8 cellular contexts compared by ENCODE assay signal in the genomic region with DNA sequence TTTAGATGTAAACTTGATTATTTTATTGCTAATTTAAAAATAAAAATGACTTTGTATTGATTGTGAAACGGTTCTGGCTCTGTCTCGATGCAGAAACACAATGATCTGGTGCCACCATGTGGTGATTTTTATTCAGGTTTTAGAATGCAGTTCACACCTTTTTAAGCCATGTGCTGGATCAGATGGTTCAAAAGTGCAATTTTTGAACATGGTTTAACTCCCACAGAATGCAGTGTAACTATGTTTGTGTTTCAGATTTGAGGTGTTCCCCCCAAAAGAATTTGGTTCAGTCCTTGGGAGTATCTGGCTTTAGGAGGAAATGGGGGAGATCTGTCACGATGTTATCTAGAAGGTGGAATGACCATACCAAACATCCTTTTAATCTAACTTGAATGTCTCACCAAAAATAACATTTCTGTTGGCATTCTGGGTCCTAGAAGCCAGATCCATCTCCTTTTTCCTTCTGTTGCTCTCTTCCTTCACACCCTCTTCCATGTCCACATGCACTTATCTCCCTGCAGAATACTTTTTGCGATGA. TPM values are rescaled to one million over a fixed set of nuclear protein-coding genes. Genes with fewer than 3 reads are reported as not detected.
DNase-seq lines count a peak whose midpoint lies in the region; ATAC-seq and TF ChIP-seq lines count a peak whose summit lies in the region.

No MANE protein-coding gene starts in this region.

- DNase-seq in CD4-positive, alpha-beta T cell = peak in 3 of 10 experiments; percentile 21 to 38 (median 22)
- peak; percentile 68 for DNase-seq in NB4 (ENCODE audit: low read depth)
- DNase-seq in esophagus muscularis mucosa (ENCODE audit: extremely low spot score) = no peak
- DNase-seq in nephron progenitor cell = no peak
- no peak for DNase-seq in hepatic stellate cell (ENCODE audit: low spot score)

- no peaks in the 10 kb centered on the region for H3K4me1 Mint-ChIP-seq in CD4-positive, alpha-beta T cell (ENCODE audit: low read depth)
- no peaks in the 10 kb centered on the region for H3K4me1 Mint-ChIP-seq in nephron progenitor cell

- 34% methylated on average over 4 of the region's 4 CpGs for WGBS in esophagus muscularis mucosa

- H3K9me3 Mint-ChIP-seq in CD4-positive, alpha-beta T cell = no peaks in the 10 kb centered on the region
- no peaks in the 10 kb centered on the region for H3K9me3 Mint-ChIP-seq in nephron progenitor cell

- H3K27me3 ChIP-seq in CD4-positive, alpha-beta T cell (ENCODE audit: control insufficient read depth, insufficient read depth, low read length) = no peaks in the 10 kb centered on the region
- no peaks in the 10 kb centered on the region for H3K27me3 ChIP-seq in esophagus muscularis mucosa

- ATAC-seq in CD4-positive, alpha-beta T cell (ENCODE audit: poor library complexity) = peak; percentile 85
- ATAC-seq in GM18517 (IDR thresholded peaks at IDR 0.05; ENCODE audit: unreplicated experiment) = peak; percentile 57
- no peak for ATAC-seq in GM18519 (IDR thresholded peaks at IDR 0.05; ENCODE audit: low FRiP score, unreplicated experiment)

- intact Hi-C loops in CD4-positive, alpha-beta T cell (cut with DNase I, micrococcal nuclease) = loop anchor here (1.0 to 10.0 kb wide), 3 partner anchors 48 to 658 kb away; partner anchors contain the start of gene FAM111A (in 1 of the 2)
- intact Hi-C loops in esophagus muscularis mucosa (cut with DNase I) = loop anchor here (1.0 to 10.0 kb wide), 3 partner anchors 48 to 268 kb away; partner anchors contain the start of gene PATL1

- H3K4me3 ChIP-seq in NB4 (ENCODE audit: low read depth, low read length) = no peak overlapping the region
- H3K4me3 ChIP-seq in esophagus muscularis mucosa = no peak overlapping the region

- TF ChIP-seq EP300 in esophagus muscularis mucosa (IDR thresholded peaks at IDR 0.05) = no peak

- H3K36me3 ChIP-seq in esophagus muscularis mucosa = peaks cover 17 to 79% (median 64%) of the 10 kb centered on the region in 4 donors

- no peak overlapping the region for H3K27ac ChIP-seq in CD4-positive, alpha-beta T cell (ENCODE audit: low read depth, low read length)
- H3K27ac ChIP-seq in VCaP = no peak overlapping the region
- H3K27ac ChIP-seq in esophagus muscularis mucosa (replicated peaks in 1 of 4) = peak overlapping the region in 1 of 4 donors; percentile 32

- CTCF ChIA-PET in CD4-positive, alpha-beta T cell (lab: Charles Lee) = interaction anchor here (7.3 kb wide), 1 partner anchor 48 kb away, joined by 50 read pairs; the partner anchor contains the start of gene STX3

- POLR2A ChIA-PET in CD4-positive, alpha-beta T cell (lab: Charles Lee) = interaction anchor here (2.6 kb wide), 1 partner anchor 48 kb away, joined by 20 read pairs; the partner anchor contains the start of gene STX3

- H3K9me3 ChIP-seq in CD4-positive, alpha-beta T cell (ENCODE audit: control insufficient read depth, low read length) = no peaks in the 10 kb centered on the region
- no peaks in the 10 kb centered on the region for H3K9me3 ChIP-seq in esophagus muscularis mucosa

- H3K4me1 ChIP-seq in esophagus muscularis mucosa = peaks cover 6 to 9% (median 7%) of the 10 kb centered on the region in 4 donors

- TF ChIP-seq POLR2A in NB4 (IDR thresholded peaks at IDR 0.05; ENCODE audit: extremely low read depth, insufficient read length) (no peak), esophagus muscularis mucosa (IDR thresholded peaks at IDR 0.05; ENCODE audit: low read depth) (no peak)

- peak; percentile 73 for TF ChIP-seq CTCF in CD4-positive, alpha-beta T cell (IDR thresholded peaks at IDR 0.05)
- peak; percentile 35 for TF ChIP-seq CTCF in NB4 (IDR thresholded peaks at IDR 0.05; ENCODE audit: low read depth, low read length)
- TF ChIP-seq CTCF in VCaP (conservative IDR thresholded peaks at IDR 0.05) = peak; percentile 77
- peak; percentile 52 to 68 (median 64) for TF ChIP-seq CTCF in esophagus muscularis mucosa (IDR thresholded peaks at IDR 0.05)
- peak; percentile 50 for TF ChIP-seq CTCF in nephron progenitor cell (IDR thresholded peaks at IDR 0.05)

- H3K27ac Mint-ChIP-seq in CD4-positive, alpha-beta T cell = no peak overlapping the region
- no peak overlapping the region for H3K27ac Mint-ChIP-seq in nephron progenitor cell

- no peak overlapping the region for H3K4me3 Mint-ChIP-seq in CD4-positive, alpha-beta T cell
- H3K4me3 Mint-ChIP-seq in nephron progenitor cell = no peak overlapping the region

- peaks cover 39% of the 10 kb centered on the region for H3K36me3 Mint-ChIP-seq in CD4-positive, alpha-beta T cell (ENCODE audit: low read depth)
- peaks cover 11% of the 10 kb centered on the region for H3K36me3 Mint-ChIP-seq in nephron progenitor cell (ENCODE audit: low read depth)

- H3K27me3 Mint-ChIP-seq in CD4-positive, alpha-beta T cell = no peaks in the 10 kb centered on the region
- no peaks in the 10 kb centered on the region for H3K27me3 Mint-ChIP-seq in nephron progenitor cell (ENCODE audit: low read depth, poor library complexity)

RNA-seq across cellular contexts. Expression of gene MRPL16, which starts 7.9 kb away (rescaled TPM):
- total RNA-seq in CD4-positive, alpha-beta T cell = 10 to 100 TPM; 22.8 to 24.6 TPM
- total RNA-seq in esophagus muscularis mucosa = 10 to 100 TPM; 47.9 to 58.6 (median 52.1) TPM

RNA-seq across cellular contexts. Expression of gene CBLIF, which starts 42.6 kb away (rescaled TPM):
- not detected for total RNA-seq in CD4-positive, alpha-beta T cell
- not detected for total RNA-seq in esophagus muscularis mucosa

RNA-seq across cellular contexts. Expression of gene STX3, which starts 47.5 kb away (rescaled TPM):
- total RNA-seq in CD4-positive, alpha-beta T cell = 1 to 10 TPM; 4.6 to 6.4 TPM
- 10 to 100 TPM; 16.3 to 24.0 (median 22.3) TPM for total RNA-seq in esophagus muscularis mucosa
